8 cellular contexts compared by ENCODE assay signal in genomic region chr12:122499991-122500684, GRCh38. TPM values are rescaled to one million over a fixed set of nuclear protein-coding genes. Genes with fewer than 3 reads are reported as not detected.
DNase-seq lines count a peak whose midpoint lies in the region; ATAC-seq and TF ChIP-seq lines count a peak whose summit lies in the region.

No MANE protein-coding gene starts in this region.

- H3K27me3 Mint-ChIP-seq in activated T-cell treated with anti-CD3 and anti-CD28 coated beads, Interleukin-2, amount 50 U/mL, for 72 hours (ENCODE audit: low read depth): no peaks in the 10 kb centered on the region
- no peaks in the 10 kb centered on the region for H3K27me3 Mint-ChIP-seq in naive thymus-derived CD8-positive, alpha-beta T cell

- no peak for TF ChIP-seq EP300 in suprapubic skin (IDR thresholded peaks at IDR 0.05)

- H3K4me3 Mint-ChIP-seq in activated T-cell treated with anti-CD3 and anti-CD28 coated beads, Interleukin-2, amount 50 U/mL, for 72 hours: peak overlapping the region; percentile 92 to 99
- peak overlapping the region; percentile 84 to 99 (median 96) for H3K4me3 Mint-ChIP-seq in naive thymus-derived CD8-positive, alpha-beta T cell

- ATAC-seq in GM19463 (IDR thresholded peaks at IDR 0.05; ENCODE audit: unreplicated experiment): peak; percentile 14
- peak; percentile 9 to 27 for ATAC-seq in activated T-cell treated with anti-CD3 and anti-CD28 coated beads, Interleukin-2, amount 50 U/mL, for 72 hours (replicated peaks in 1 of 2)
- peak in 1 of 2 donors; percentile 23 for ATAC-seq in naive thymus-derived CD8-positive, alpha-beta T cell

- DNase-seq in CD1c-positive myeloid dendritic cell (ENCODE audit: extremely low spot score): peak; percentile 57
- DNase-seq in HS-27A (ENCODE audit: low read depth): peak; percentile 47
- peak; percentile 44 to 61 for DNase-seq in NOMO-1 (lab: John Stamatoyannopoulos, UW; ENCODE audit: unreplicated experiment in 2 of 2)
- peak in 1 of 2 donors; percentile 45 for DNase-seq in activated T-cell treated with anti-CD3 and anti-CD28 coated beads, Interleukin-2, amount 50 U/mL, for 72 hours
- DNase-seq in fibroblast of gingiva (ENCODE audit: low read depth): peak; percentile 76
- peak in 8 of 10 donors; percentile 16 to 66 (median 47) for DNase-seq in naive thymus-derived CD8-positive, alpha-beta T cell
- DNase-seq in suprapubic skin (ENCODE audit: low spot score in 2 of 2): peak in 1 of 2 donors; percentile 77

- H3K4me1 Mint-ChIP-seq in activated T-cell treated with anti-CD3 and anti-CD28 coated beads, Interleukin-2, amount 50 U/mL, for 72 hours (ENCODE audit: low read depth): peaks cover 53% of the 10 kb centered on the region
- peaks cover 12 to 50% (median 38%) of the 10 kb centered on the region in 4 donors for H3K4me1 Mint-ChIP-seq in naive thymus-derived CD8-positive, alpha-beta T cell

- H3K4me3 ChIP-seq in suprapubic skin: peak overlapping the region; percentile 63

- no peaks in the 10 kb centered on the region for H3K27me3 ChIP-seq in suprapubic skin

- peaks cover 28% of the 10 kb centered on the region for H3K4me1 ChIP-seq in suprapubic skin

- H3K27ac Mint-ChIP-seq in activated T-cell treated with anti-CD3 and anti-CD28 coated beads, Interleukin-2, amount 50 U/mL, for 72 hours: peak overlapping the region; percentile 98
- H3K27ac Mint-ChIP-seq in naive thymus-derived CD8-positive, alpha-beta T cell: peak overlapping the region; percentile 96 to 99 (median 97)

- peaks cover 32% of the 10 kb centered on the region for H3K36me3 ChIP-seq in suprapubic skin

- H3K9me3 Mint-ChIP-seq in activated T-cell treated with anti-CD3 and anti-CD28 coated beads, Interleukin-2, amount 50 U/mL, for 72 hours: no peaks in the 10 kb centered on the region
- no peaks in the 10 kb centered on the region for H3K9me3 Mint-ChIP-seq in naive thymus-derived CD8-positive, alpha-beta T cell

- TF ChIP-seq CTCF in suprapubic skin (IDR thresholded peaks at IDR 0.05): no peak

- WGBS in suprapubic skin: under 1% methylated on average over 21 of the region's 47 CpGs

- POLR2A ChIA-PET in naive thymus-derived CD8-positive, alpha-beta T cell (lab: Charles Lee): interaction anchor here (0.5 to 5.4 kb wide), 15 partner anchors 9 to 1895 kb away, joined by 3 to 113 read pairs (median 7); partner anchors contain the start of genes CCDC62, DENR, DIABLO and KNTC1

- no peaks in the 10 kb centered on the region for H3K9me3 ChIP-seq in suprapubic skin

- peak overlapping the region; percentile 95 for H3K27ac ChIP-seq in suprapubic skin

- TF ChIP-seq POLR2A in suprapubic skin (IDR thresholded peaks at IDR 0.05): no peak

- peaks cover 5 to 25% of the 10 kb centered on the region in 2 donors for H3K36me3 Mint-ChIP-seq in activated T-cell treated with anti-CD3 and anti-CD28 coated beads, Interleukin-2, amount 50 U/mL, for 72 hours (ENCODE audit: insufficient read depth in 2 of 2)
- peaks cover 0 to 46% (median 3%) of the 10 kb centered on the region in 3 donors for H3K36me3 Mint-ChIP-seq in naive thymus-derived CD8-positive, alpha-beta T cell

RNA-seq across cellular contexts. Expression of gene ZCCHC8, which starts 0.6 kb away (rescaled TPM):
- 10 to 100 TPM; 50.7 to 53.9 TPM for total RNA-seq in activated T-cell treated with anti-CD3 and anti-CD28 coated beads, Interleukin-2, amount 50 U/mL, for 72 hours
- total RNA-seq in naive thymus-derived CD8-positive, alpha-beta T cell: 10 to 100 TPM; 42.9 to 43.3 TPM
- polyA plus RNA-seq in naive thymus-derived CD8-positive, alpha-beta T cell: 10 to 100 TPM in 1 of 3 donors, 1 to 10 TPM in 2; 5.4 to 14.1 (median 8.1) TPM
- total RNA-seq in suprapubic skin: 10 to 100 TPM; 21.5 to 49.7 (median 30.2) TPM

RNA-seq across cellular contexts. Expression of gene RSRC2, which starts 26.6 kb away (rescaled TPM):
- 100 to 1,000 TPM in 1 of 2 donors, 10 to 100 TPM in 1; 98.0 to 108 TPM for total RNA-seq in activated T-cell treated with anti-CD3 and anti-CD28 coated beads, Interleukin-2, amount 50 U/mL, for 72 hours
- total RNA-seq in naive thymus-derived CD8-positive, alpha-beta T cell: 100 to 1,000 TPM; 135 to 146 TPM
- polyA plus RNA-seq in naive thymus-derived CD8-positive, alpha-beta T cell: 10 to 100 TPM; 18.5 to 47.5 (median 23.6) TPM
- total RNA-seq in suprapubic skin: 100 to 1,000 TPM in 1 of 4 donors, 10 to 100 TPM in 3; 46.7 to 155 (median 53.5) TPM

RNA-seq across cellular contexts. Expression of gene KNTC1, which starts 26.9 kb away (rescaled TPM):
- 100 to 1,000 TPM; 154 to 186 TPM for total RNA-seq in activated T-cell treated with anti-CD3 and anti-CD28 coated beads, Interleukin-2, amount 50 U/mL, for 72 hours
- total RNA-seq in naive thymus-derived CD8-positive, alpha-beta T cell: 10 to 100 TPM; 30.9 to 35.4 TPM
- 1 to 10 TPM; 1.4 to 3.6 (median 2.0) TPM for polyA plus RNA-seq in naive thymus-derived CD8-positive, alpha-beta T cell
- 10 to 100 TPM in 3 of 4 donors, 1 to 10 TPM in 1; 8.6 to 44.4 (median 13.2) TPM for total RNA-seq in suprapubic skin
